Comparison of ENCODE assay signal across 8 cellular contexts in genomic region chrX:101417981-101418841, GRCh38.
DNase-seq lines count a peak whose midpoint lies in the region; ATAC-seq and TF ChIP-seq lines count a peak whose summit lies in the region.

No MANE protein-coding gene starts in this region.

- peaks cover 56% of the 10 kb centered on the region for H3K9me3 Mint-ChIP-seq in nephron progenitor cell

- H3K36me3 Mint-ChIP-seq in nephron progenitor cell (ENCODE audit: low read depth) = peaks cover 26% of the 10 kb centered on the region

- peak overlapping the region; percentile 98 for H3K27ac Mint-ChIP-seq in nephron progenitor cell

- H3K4me1 Mint-ChIP-seq in nephron progenitor cell = peaks cover 40% of the 10 kb centered on the region

- H3K4me3 Mint-ChIP-seq in nephron progenitor cell = peak overlapping the region; percentile 89

- H3K4me3 ChIP-seq in fibroblast of pulmonary artery (replicated peaks; ENCODE audit: low read depth, low read length) = peak overlapping the region; percentile 50

- TF ChIP-seq CTCF in fibroblast of pulmonary artery (IDR thresholded peaks at IDR 0.05; ENCODE audit: low read length, missing control alignments) (no peak), nephron progenitor cell (IDR thresholded peaks at IDR 0.05) (no peak)

- peak; percentile 62 for DNase-seq in EH (ENCODE audit: low read depth)
- DNase-seq in NCI-H2029 (lab: John Stamatoyannopoulos, UW) = peak; percentile 29
- DNase-seq in activated effector memory CD4-positive, alpha-beta T cell treated with Interleukin-2 at 50 U/mL for 16 hours = peak; percentile 19
- DNase-seq in fibroblast of pulmonary artery (ENCODE audit: low read depth) = no peak
- DNase-seq in nephron progenitor cell = peak; percentile 78

- no peaks in the 10 kb centered on the region for H3K27me3 Mint-ChIP-seq in nephron progenitor cell (ENCODE audit: low read depth, poor library complexity)

- ATAC-seq in GM21786 (IDR thresholded peaks at IDR 0.05; ENCODE audit: unreplicated experiment) (peak; percentile 36), GM21576 (IDR thresholded peaks at IDR 0.05; ENCODE audit: unreplicated experiment) (no peak), HG02571 (IDR thresholded peaks at IDR 0.05; ENCODE audit: unreplicated experiment) (no peak)
